In genomic region chr9:2849943-2850342, GRCh38 we compare ENCODE assay signal across 25 cellular contexts. TPM values are rescaled to one million over a fixed set of nuclear protein-coding genes. Genes with fewer than 3 reads are reported as not detected.
DNase-seq lines count a peak whose midpoint lies in the region; ATAC-seq and TF ChIP-seq lines count a peak whose summit lies in the region.
"Had no signal": no experiment of that assay in that cellular context is flagged by ENCODE, and none has a peak within 500 bp of the region (broad histone marks: within the 10 kb centered on the region; RNA-seq: fewer than 3 reads in every experiment).

No MANE protein-coding gene starts in this region.

- peaks cover 1 to 12% (median 8%) of the 10 kb centered on the region in 9 donors for H3K4me1 ChIP-seq in heart right ventricle
- H3K4me1 ChIP-seq in testis = peaks cover 8% of the 10 kb centered on the region
- H3K4me1 ChIP-seq: parathyroid adenoma had no signal

- H3K27me3 Mint-ChIP-seq in activated naive CD8-positive, alpha-beta T cell treated with anti-CD3 and anti-CD28 coated beads, Interleukin-2, amount 10 ng/mL, durations not matched to agents 7 days and 5 days = peaks cover 5% of the 10 kb centered on the region
- peaks cover 5% of the 10 kb centered on the region for H3K27me3 Mint-ChIP-seq in activated naive CD8-positive, alpha-beta T cell treated with anti-CD3 and anti-CD28 coated beads for 36 hours

- H3K9me3 ChIP-seq in heart right ventricle (no peaks in the 10 kb centered on the region), testis (no peaks in the 10 kb centered on the region)
- H3K9me3 ChIP-seq: SJSA1, thyroid gland had no signal

- H3K27ac ChIP-seq in heart right ventricle = no peak overlapping the region
- H3K27ac ChIP-seq in testis = no peak overlapping the region
- H3K27ac ChIP-seq: C4-2B, dorsolateral prefrontal cortex, parathyroid adenoma, SJSA1, thyroid gland had no signal

- no peak overlapping the region for H3K4me3 Mint-ChIP-seq in activated naive CD8-positive, alpha-beta T cell treated with anti-CD3 and anti-CD28 coated beads, Interleukin-2, amount 10 ng/mL, durations not matched to agents 7 days and 5 days
- H3K4me3 Mint-ChIP-seq in activated naive CD8-positive, alpha-beta T cell treated with anti-CD3 and anti-CD28 coated beads for 36 hours = no peak overlapping the region
- H3K4me3 Mint-ChIP-seq: activated naive CD4-positive, alpha-beta T cell treated with anti-CD3 and anti-CD28 coated beads for 36 hours; nephron had no signal

- 73 to 76% methylated on average over 6 of the region's 6 CpGs for WGBS in heart right ventricle, 2 donors
- 77 to 80% methylated on average over 6 of the region's 6 CpGs for WGBS in testis, 2 donors

- no peak for DNase-seq in activated naive CD8-positive, alpha-beta T cell treated with anti-CD3 and anti-CD28 coated beads, Interleukin-2, amount 10 ng/mL, durations not matched to agents 7 days and 5 days
- DNase-seq in activated naive CD8-positive, alpha-beta T cell treated with anti-CD3 and anti-CD28 coated beads for 36 hours = no peak
- peak; percentile 25 for DNase-seq in NCI-H69 (lab: John Stamatoyannopoulos, UW)
- peak; percentile 25 for DNase-seq in central memory CD4-positive, alpha-beta T cell
- DNase-seq in heart right ventricle = no peak
- DNase-seq in testis = no peak
- no peak for DNase-seq in cerebellum (ENCODE audit: low spot score)
- DNase-seq: activated CD4-positive, alpha-beta T cell treated with anti-CD3 and anti-CD28 coated beads, Interleukin-2, amount 50 U/mL, for 48 hours; activated naive CD4-positive, alpha-beta T cell treated with anti-CD3 and anti-CD28 coated beads for 36 hours; activated T-cell treated with anti-CD3 and anti-CD28 coated beads, Interleukin-2, amount 50 U/mL, for 1 hour; caudate nucleus; DMS153; dorsolateral prefrontal cortex; kidney; midbrain; NCI-H1105; NCI-H2081 treated with DMSO at 0.1 percent for 48 hours; NCI-H510A; right cardiac atrium; stimulated activated CD4-positive, alpha-beta T cell treated with anti-CD3 and anti-CD28 coated beads, Interleukin-4, amount 100 ng/mL, for 1 hour; thyroid gland had no signal

- no peak overlapping the region for H3K27ac Mint-ChIP-seq in activated naive CD8-positive, alpha-beta T cell treated with anti-CD3 and anti-CD28 coated beads, Interleukin-2, amount 10 ng/mL, durations not matched to agents 7 days and 5 days
- H3K27ac Mint-ChIP-seq in activated naive CD8-positive, alpha-beta T cell treated with anti-CD3 and anti-CD28 coated beads for 36 hours = no peak overlapping the region
- H3K27ac Mint-ChIP-seq: nephron had no signal

- H3K9me3 Mint-ChIP-seq in activated naive CD8-positive, alpha-beta T cell treated with anti-CD3 and anti-CD28 coated beads, Interleukin-2, amount 10 ng/mL, durations not matched to agents 7 days and 5 days = no peaks in the 10 kb centered on the region
- H3K9me3 Mint-ChIP-seq in activated naive CD8-positive, alpha-beta T cell treated with anti-CD3 and anti-CD28 coated beads for 36 hours = no peaks in the 10 kb centered on the region
- H3K9me3 Mint-ChIP-seq: activated naive CD4-positive, alpha-beta T cell treated with anti-CD3 and anti-CD28 coated beads for 36 hours; nephron had no signal

- H3K4me3 ChIP-seq in heart right ventricle = no peak overlapping the region
- H3K4me3 ChIP-seq in testis = no peak overlapping the region
- H3K4me3 ChIP-seq: dorsolateral prefrontal cortex, SJSA1, thyroid gland had no signal

- H3K36me3 ChIP-seq in heart right ventricle = no peaks in the 10 kb centered on the region
- no peaks in the 10 kb centered on the region for H3K36me3 ChIP-seq in testis (ENCODE audit: low read depth, missing control alignments)
- H3K36me3 ChIP-seq: SJSA1, thyroid gland had no signal

- no peaks in the 10 kb centered on the region for H3K36me3 Mint-ChIP-seq in activated naive CD8-positive, alpha-beta T cell treated with anti-CD3 and anti-CD28 coated beads, Interleukin-2, amount 10 ng/mL, durations not matched to agents 7 days and 5 days
- H3K36me3 Mint-ChIP-seq in activated naive CD8-positive, alpha-beta T cell treated with anti-CD3 and anti-CD28 coated beads for 36 hours = peaks cover 7% of the 10 kb centered on the region

- no peak for TF ChIP-seq POLR2A in testis (IDR thresholded peaks at IDR 0.05)

- TF ChIP-seq CTCF in heart right ventricle (IDR thresholded peaks at IDR 0.05) (no peak), testis (IDR thresholded peaks at IDR 0.05) (no peak)

- peak; percentile 67 for ATAC-seq in activated naive CD8-positive, alpha-beta T cell treated with anti-CD3 and anti-CD28 coated beads, Interleukin-2, amount 10 ng/mL, durations not matched to agents 7 days and 5 days (ENCODE audit: low read depth)
- no peak for ATAC-seq in heart right ventricle
- ATAC-seq: right cardiac atrium had no signal

- peaks cover 6% of the 10 kb centered on the region for H3K4me1 Mint-ChIP-seq in activated naive CD8-positive, alpha-beta T cell treated with anti-CD3 and anti-CD28 coated beads, Interleukin-2, amount 10 ng/mL, durations not matched to agents 7 days and 5 days
- H3K4me1 Mint-ChIP-seq in activated naive CD8-positive, alpha-beta T cell treated with anti-CD3 and anti-CD28 coated beads for 36 hours = peaks cover 6% of the 10 kb centered on the region

- no peaks in the 10 kb centered on the region for H3K27me3 ChIP-seq in heart right ventricle
- H3K27me3 ChIP-seq in testis = no peaks in the 10 kb centered on the region
- H3K27me3 ChIP-seq: dorsolateral prefrontal cortex, SJSA1, thyroid gland had no signal

- POLR2A ChIA-PET in activated naive CD8-positive, alpha-beta T cell treated with anti-CD3 and anti-CD28 coated beads, Interleukin-2, amount 10 ng/mL, durations not matched to agents 7 days and 5 days (lab: Charles Lee) = no interaction called here

- intact Hi-C loops in heart right ventricle (cut with DNase I) = loop anchor here in 5 of 10 donors (5.0 to 10.0 kb wide), 5 partner anchors 675 to 1525 kb away; partner anchors contain the start of genes RFX3 (in 2 of the 5) and SMARCA2 (in 2 of the 5)
- intact Hi-C loops in testis (cut with DNase I; ENCODE audit: low total_unique reads) = no loop called here

RNA-seq across cellular contexts. Expression of gene PUM3, which starts 6.0 kb away (rescaled TPM):
- total RNA-seq in activated naive CD8-positive, alpha-beta T cell treated with anti-CD3 and anti-CD28 coated beads, Interleukin-2, amount 10 ng/mL, durations not matched to agents 7 days and 5 days = 10 to 100 TPM; 44.8 to 45.6 TPM
- 100 to 1,000 TPM; 142 to 144 TPM for total RNA-seq in activated naive CD8-positive, alpha-beta T cell treated with anti-CD3 and anti-CD28 coated beads for 36 hours
- total RNA-seq in heart right ventricle (10 to 100 TPM; 12.4 to 25.2 (median 16.0) TPM), testis (10 to 100 TPM; 49.9 to 72.0 TPM), cerebellum (42.2 TPM)
- polyA plus RNA-seq in heart right ventricle (10 to 100 TPM; 15.4 to 24.7 TPM), testis (ENCODE audit: insufficient read depth, low read depth, low replicate concordance) (17.6 TPM)

Comparison
In these comparisons a context has a peak if more than half of its experiments do, and no peak if none do; other contexts are left out.
1. DNase-seq: peak in NCI-H69 (single experiment) and central memory CD4-positive, alpha-beta T cell (single experiment); none in activated naive CD8-positive, alpha-beta T cell treated with anti-CD3 and anti-CD28 coated beads, Interleukin-2, amount 10 ng/mL, durations not matched to agents 7 days and 5 days (single experiment), activated naive CD8-positive, alpha-beta T cell treated with anti-CD3 and anti-CD28 coated beads for 36 hours (single experiment), heart right ventricle (0 of 2), testis (single experiment) and cerebellum (single experiment).